Comparison of ENCODE assay signal across 8 cellular contexts in the genomic region with DNA sequence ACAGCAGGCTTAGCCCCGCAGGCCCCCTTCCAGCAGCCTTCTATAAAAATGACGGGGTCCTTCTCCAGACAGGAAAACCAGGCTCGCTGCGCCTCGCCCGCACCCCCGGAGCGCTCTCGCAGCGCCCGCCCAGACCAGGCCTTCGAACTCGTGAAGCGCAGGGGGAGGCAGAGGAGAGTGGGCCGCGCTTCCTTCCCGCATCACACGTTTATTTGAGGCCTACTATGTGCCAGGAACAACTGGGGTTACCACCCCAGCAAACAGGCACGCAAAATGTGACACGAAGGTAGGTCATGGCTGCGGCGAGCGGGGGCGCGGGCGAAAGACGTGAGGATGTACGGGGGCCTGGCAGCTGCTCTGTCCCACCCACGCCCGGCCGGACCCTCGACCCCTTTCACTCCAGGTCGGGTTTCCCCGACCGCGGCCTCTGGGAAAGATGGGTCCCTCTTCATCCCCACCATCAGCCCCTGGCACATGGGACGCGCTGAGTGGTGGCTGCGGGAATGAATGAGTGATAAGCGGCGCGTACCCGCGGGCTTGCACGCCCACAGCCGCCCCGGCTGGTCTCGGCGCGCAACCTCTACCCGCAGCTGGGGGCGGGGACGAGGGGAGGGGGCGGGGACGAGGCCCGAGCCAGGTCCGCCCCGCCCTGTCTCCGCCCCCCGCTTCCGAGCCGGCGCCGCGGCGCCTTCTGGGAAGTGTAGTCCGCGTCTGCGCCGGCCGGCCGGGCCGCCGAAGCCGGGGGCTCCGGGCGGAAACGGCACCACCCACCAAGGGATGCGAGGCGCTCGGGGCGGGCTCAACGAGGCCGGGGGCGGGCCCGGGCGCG. TPM values are rescaled to one million over a fixed set of nuclear protein-coding genes. Genes with fewer than 3 reads are reported as not detected.
DNase-seq lines count a peak whose midpoint lies in the region; ATAC-seq, FAIRE-seq and TF ChIP-seq lines count a peak whose summit lies in the region.

No MANE protein-coding gene starts in this region.

- H3K9ac ChIP-seq in astrocyte (ENCODE audit: low read length) = peak overlapping the region; percentile 65

- H2AFZ ChIP-seq in astrocyte (ENCODE audit: low read depth, low read length) = peak overlapping the region; percentile 98

- ATAC-seq in HG02763 (IDR thresholded peaks at IDR 0.05; ENCODE audit: unreplicated experiment) = peak; percentile 95

- H3K27ac ChIP-seq in astrocyte (ENCODE audit: low read depth, low read length) = no peak overlapping the region

- FAIRE-seq in GM12891 (lab: Jason Lieb, UNC) (peak; percentile 81), astrocyte (lab: Jason Lieb, UNC) (no peak), urothelium cell line (lab: Jason Lieb, UNC) (no peak)

- no peaks in the 10 kb centered on the region for H3K27me3 ChIP-seq in astrocyte (ENCODE audit: insufficient read depth, low read length)

- H3K27me3 Mint-ChIP-seq in astrocyte (ENCODE audit: low read depth, unreplicated experiment) = no peaks in the 10 kb centered on the region

- H3K79me2 ChIP-seq in astrocyte (ENCODE audit: insufficient read depth, low read length) = peaks cover 27% of the 10 kb centered on the region

- TF ChIP-seq CTCF in astrocyte (IDR thresholded peaks at IDR 0.05; ENCODE audit: insufficient read depth, low read depth, low read length) = no peak

- no peaks in the 10 kb centered on the region for H4K20me1 ChIP-seq in astrocyte (ENCODE audit: insufficient read depth, low read length)

- H3K27ac Mint-ChIP-seq in astrocyte (ENCODE audit: unreplicated experiment) = no peak overlapping the region

- H3K9me3 ChIP-seq in astrocyte (ENCODE audit: insufficient read depth, low read depth, low read length) = peaks cover 1% of the 10 kb centered on the region

- peaks cover 10% of the 10 kb centered on the region for H3K36me3 Mint-ChIP-seq in astrocyte (ENCODE audit: low read depth, unreplicated experiment)

- H3K9me3 Mint-ChIP-seq in astrocyte (ENCODE audit: unreplicated experiment) = peaks cover 20% of the 10 kb centered on the region

- peak overlapping the region; percentile 71 for H3K4me3 Mint-ChIP-seq in astrocyte (ENCODE audit: unreplicated experiment)

- H3K36me3 ChIP-seq in astrocyte (ENCODE audit: insufficient read depth, low read length) = no peaks in the 10 kb centered on the region

- peaks cover 15% of the 10 kb centered on the region for H3K4me1 ChIP-seq in astrocyte (ENCODE audit: insufficient read depth, low read length)

- peak overlapping the region; percentile 69 for H3K4me3 ChIP-seq in astrocyte (ENCODE audit: insufficient read depth, low read depth, low read length)

- no peak for TF ChIP-seq POLR2A in GM12891 (IDR thresholded peaks at IDR 0.05; ENCODE audit: low read depth, low read length)

- peak overlapping the region; percentile 95 for H3K4me2 ChIP-seq in astrocyte (ENCODE audit: low read length)

- peaks cover 17% of the 10 kb centered on the region for H3K4me1 Mint-ChIP-seq in astrocyte (ENCODE audit: low read depth, unreplicated experiment)

- peak; percentile 96 for DNase-seq in GM12891 (ENCODE audit: insufficient read length, low spot score)
- peak; percentile 41 for DNase-seq in NCI-H1436 treated with DMSO at 0.1 percent for 48 hours (lab: John Stamatoyannopoulos, UW)
- DNase-seq in T-helper 22 cell (ENCODE audit: low read depth) = peak; percentile 82
- DNase-seq in astrocyte (ENCODE audit: low read depth) = peak; percentile 56
- peak; percentile 88 for DNase-seq in hepatic stellate cell (ENCODE audit: low spot score)
- peak; percentile 89 for DNase-seq in putamen (ENCODE audit: low spot score)
- DNase-seq in urothelium cell line (ENCODE audit: low spot score) = peak; percentile 80

TF ChIP-seq in GM12891, 5 proteins besides CTCF, POLR2A, EP300 and RAD21:
- TF ChIP-seq PAX5 (IDR thresholded peaks at IDR 0.05; ENCODE audit: insufficient read depth, low read length, severe bottlenecking) (no peak), SPI1 (IDR thresholded peaks at IDR 0.05; ENCODE audit: low read depth, low read length) (no peak), POU2F2 (IDR thresholded peaks at IDR 0.05; ENCODE audit: low read depth, low read length) (no peak), POLR2AphosphoS5 (IDR thresholded peaks at IDR 0.05; ENCODE audit: low read depth, low read length) (no peak), TAF1 (IDR thresholded peaks at IDR 0.05; ENCODE audit: low read depth, low read length) (no peak)

RNA-seq across cellular contexts. Expression of a gene that starts 59.1 kb away (rescaled TPM):
- 0.26 TPM for polyA plus RNA-seq in GM12891 (2012; ENCODE audit: low read depth, missing spikeins)
- 16.5 and 16.6 TPM in 2 replicates for total RNA-seq in astrocyte

Comparison
In these comparisons a context has a peak if more than half of its experiments do, and no peak if none do; other contexts are left out.
1. DNase-seq: peak in every context shown above with its lines; median percentile 96 in GM12891; 89 in putamen; 88 in hepatic stellate cell; 82 in T-helper 22 cell; 80 in urothelium cell line; 56 in astrocyte; 41 in NCI-H1436 treated with DMSO at 0.1 percent for 48 hours.